8 cellular contexts compared by ENCODE assay signal in genomic region chr5:60287174-60287771, GRCh38.
A peak's percentile ranks its signal among the peaks of the same experiment; 100 is the strongest.
DNase-seq lines count a peak whose midpoint lies in the region; ATAC-seq, FAIRE-seq and TF ChIP-seq lines count a peak whose summit lies in the region.

No MANE protein-coding gene starts in this region.

- H3K23ac ChIP-seq in neuronal stem cell (ENCODE audit: low read depth, low read length, poor library complexity) = no peak overlapping the region

- no peak for TF ChIP-seq POLR2A in endothelial cell of umbilical vein (IDR thresholded peaks at IDR 0.05; ENCODE audit: low read depth, low read length)

- H3K79me1 ChIP-seq in neuronal stem cell (ENCODE audit: low read depth, low read length) = no peaks in the 10 kb centered on the region

- H2AFZ ChIP-seq in endothelial cell of umbilical vein (ENCODE audit: low read depth, low read length) = no peak overlapping the region
- H2AFZ ChIP-seq in neuronal stem cell (ENCODE audit: low read length) = no peak overlapping the region

- no peak overlapping the region for H3K4ac ChIP-seq in neuronal stem cell (ENCODE audit: low read length)

- H2BK120ac ChIP-seq in neuronal stem cell (ENCODE audit: low read depth, low read length) = no peak overlapping the region

- WGBS in neuronal stem cell (ENCODE audit: extremely low coverage in 2 of 2, insufficient read length in 2 of 2, insufficient replicate concordance in 1 of 2), 2 donors = no CpG with 5 or more reads among the region's 5 CpGs

- DNase-seq in DMS153 (lab: John Stamatoyannopoulos, UW) (peak; percentile 32), GM19239 (ENCODE audit: insufficient read length, low spot score) (peak; percentile 12), OCI-M1 (lab: John Stamatoyannopoulos, UW) (peak; percentile 92), endothelial cell of umbilical vein (ENCODE audit: low read depth, low spot score) (peak; percentile 62), neuronal stem cell (ENCODE audit: low spot score) (peak; percentile 69), cortex of kidney (lab: John Stamatoyannopoulos, UW) (no peak)

- H3K27ac ChIP-seq in endothelial cell of umbilical vein (ENCODE audit: insufficient read depth, low read depth, low read length) (no peak overlapping the region), neuronal stem cell (replicated peaks; ENCODE audit: low read length) (no peak overlapping the region)

- no peaks in the 10 kb centered on the region for H3K36me3 ChIP-seq in endothelial cell of umbilical vein (ENCODE audit: control insufficient read depth in 2 of 2, extremely low read depth in 1 of 2, insufficient read depth in 2 of 2, low read length in 2 of 2)
- H3K36me3 ChIP-seq in neuronal stem cell (replicated peaks in 1 of 2; ENCODE audit: control insufficient read depth in 2 of 2, insufficient read depth in 2 of 2, low read length in 2 of 2) = no peaks in the 10 kb centered on the region

- ATAC-seq in HG03439 (IDR thresholded peaks at IDR 0.05; ENCODE audit: unreplicated experiment) (peak; percentile 87), GM21737 (IDR thresholded peaks at IDR 0.05; ENCODE audit: unreplicated experiment) (no peak)

- intact Hi-C loops in endothelial cell of umbilical vein (cut with micrococcal nuclease) = loop anchor here (1.0 to 10.0 kb wide), 4 partner anchors 80 to 474 kb away; no protein-coding TSS in a partner anchor

- H4K8ac ChIP-seq in neuronal stem cell (ENCODE audit: low read depth, low read length) = no peak overlapping the region

- H3K27me3 ChIP-seq in endothelial cell of umbilical vein (ENCODE audit: control insufficient read depth in 2 of 2, insufficient read depth in 2 of 2, low read length in 2 of 2) (peaks cover 4 to 13% of the 10 kb centered on the region in 2 experiments), neuronal stem cell (ENCODE audit: control insufficient read depth in 3 of 3, insufficient read depth in 3 of 3, low read depth in 1 of 3, low read length in 3 of 3) (no peaks in the 10 kb centered on the region)

- CTCF ChIA-PET in endothelial cell of umbilical vein (lab: Charles Lee) = interaction anchor here (0.6 to 7.0 kb wide), 31 partner anchors 8 to 1401 kb away, joined by 3 to 148 read pairs (median 3); no protein-coding TSS in a partner anchor

- no peaks in the 10 kb centered on the region for H3K9me3 ChIP-seq in endothelial cell of umbilical vein (replicated peaks; ENCODE audit: control insufficient read depth, insufficient read depth, low read length)
- no peaks in the 10 kb centered on the region for H3K9me3 ChIP-seq in neuronal stem cell (replicated peaks in 1 of 2; ENCODE audit: control insufficient read depth in 2 of 2, insufficient read depth in 1 of 2, low read depth in 1 of 2, low read length in 2 of 2)

- H3K18ac ChIP-seq in neuronal stem cell (ENCODE audit: low read length) = no peak overlapping the region

- no peaks in the 10 kb centered on the region for H4K20me1 ChIP-seq in endothelial cell of umbilical vein (replicated peaks; ENCODE audit: control insufficient read depth, extremely low read depth, insufficient read depth, low read length)

- BruUV-seq in endothelial cell of umbilical vein (replicated peaks; lab: Mats Ljungman, UMichigan) = no TSS peak

- no peak overlapping the region for H2BK15ac ChIP-seq in neuronal stem cell (ENCODE audit: low read length)

- no peak overlapping the region for H3K9ac ChIP-seq in endothelial cell of umbilical vein (replicated peaks; ENCODE audit: extremely low read depth, insufficient read depth, low read length)
- no peak overlapping the region for H3K9ac ChIP-seq in neuronal stem cell (ENCODE audit: low read depth, low read length, poor library complexity)

- POLR2A ChIA-PET in endothelial cell of umbilical vein (lab: Charles Lee) = no interaction called here

- no peak for FAIRE-seq in GM19239 (lab: Jason Lieb, UNC)
- FAIRE-seq in endothelial cell of umbilical vein (lab: Jason Lieb, UNC) = peak; percentile 68

- H2BK12ac ChIP-seq in neuronal stem cell (ENCODE audit: low read length) = no peak overlapping the region

- H3K4me2 ChIP-seq in endothelial cell of umbilical vein (ENCODE audit: insufficient read depth, low read length) (no peak overlapping the region), neuronal stem cell (ENCODE audit: insufficient read depth, low read length, poor library complexity, severe bottlenecking) (no peak overlapping the region)

- H2BK5ac ChIP-seq in neuronal stem cell (ENCODE audit: low read length) = no peak overlapping the region

- no peak overlapping the region for H3K14ac ChIP-seq in neuronal stem cell (ENCODE audit: low read length)

- H3K4me1 ChIP-seq in endothelial cell of umbilical vein (ENCODE audit: control insufficient read depth, extremely low read depth, insufficient read depth, low read length) (no peaks in the 10 kb centered on the region), neuronal stem cell (ENCODE audit: control insufficient read depth in 2 of 2, insufficient read depth in 1 of 2, low read depth in 1 of 2, low read length in 2 of 2) (no peaks in the 10 kb centered on the region)

- TF ChIP-seq CTCF in endothelial cell of umbilical vein (IDR thresholded peaks at IDR 0.05; ENCODE audit: extremely low read depth in 1 of 2, insufficient read depth in 1 of 2, low read depth in 1 of 2, low read length in 2 of 2) = peak; percentile 82 to 86

- dilution Hi-C loops in endothelial cell of umbilical vein (cut with MboI; ENCODE audit: extremely low pct_ligation_motif_present, low sequenced_read_pairs) = no loop called here

- no peak overlapping the region for H4K91ac ChIP-seq in neuronal stem cell (ENCODE audit: low read depth, low read length, poor library complexity)

- H3K4me3 ChIP-seq in endothelial cell of umbilical vein (replicated peaks in 1 of 3; ENCODE audit: insufficient read depth in 1 of 3, low read depth in 1 of 3, low read length in 3 of 3) (no peak overlapping the region), neuronal stem cell (ENCODE audit: low read length in 2 of 2) (no peak overlapping the region)

- H3K79me2 ChIP-seq in endothelial cell of umbilical vein (ENCODE audit: control insufficient read depth, insufficient read depth, low read length) = no peaks in the 10 kb centered on the region

- H2AK5ac ChIP-seq in neuronal stem cell (ENCODE audit: low read depth, low read length) = no peak overlapping the region

- no peaks in the 10 kb centered on the region for H3K9me1 ChIP-seq in endothelial cell of umbilical vein (replicated peaks; ENCODE audit: control insufficient read depth, extremely low read depth, insufficient read depth, low read length)

TF ChIP-seq in endothelial cell of umbilical vein, 7 proteins besides CTCF, POLR2A, EP300 and RAD21:
- no peak for TF ChIP-seq GATA2 (IDR thresholded peaks at IDR 0.05; ENCODE audit: insufficient read depth, insufficient read length, low read depth, low read length)
- no peak for TF ChIP-seq FOS (IDR thresholded peaks at IDR 0.05; ENCODE audit: borderline replicate concordance, insufficient read depth, low read length)
- no peak for TF ChIP-seq MAX (IDR thresholded peaks at IDR 0.05; ENCODE audit: insufficient read depth, insufficient read length)
- TF ChIP-seq JUN (IDR thresholded peaks at IDR 0.05; ENCODE audit: borderline replicate concordance, insufficient read depth, insufficient read length, low read depth) = no peak
- no peak for TF ChIP-seq MYC (IDR thresholded peaks at IDR 0.05; ENCODE audit: low read depth, low read length)
- no peak for TF ChIP-seq POLR2AphosphoS5 (IDR thresholded peaks at IDR 0.05; ENCODE audit: insufficient read depth, low read depth, low read length)
- no peak for TF ChIP-seq EZH2 (IDR thresholded peaks at IDR 0.05; ENCODE audit: borderline replicate concordance, low read depth, low read length, severe bottlenecking)
